In the genomic region with DNA sequence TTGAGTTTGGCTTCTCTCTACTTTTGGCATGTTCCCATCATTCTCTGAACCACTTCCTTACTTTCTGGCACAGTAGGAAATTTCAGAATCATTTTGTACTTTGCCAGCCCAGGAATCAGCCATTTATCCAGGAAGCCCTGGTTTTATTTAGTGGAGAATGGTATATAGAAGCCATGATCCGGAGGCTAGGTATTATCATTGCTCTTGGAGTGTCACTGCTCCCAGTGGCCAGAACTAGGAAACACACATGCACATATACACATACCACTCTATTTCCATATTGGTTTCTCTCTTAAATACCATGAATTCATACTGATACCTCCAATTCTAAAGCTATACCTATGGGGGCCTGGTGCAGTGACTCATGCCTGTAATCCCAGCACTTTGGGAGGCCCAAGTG, we compare ENCODE assay signal across 10 cellular contexts. TPM values are rescaled to one million over a fixed set of nuclear protein-coding genes. Genes with fewer than 3 reads are reported as not detected.
DNase-seq lines count a peak whose midpoint lies in the region; ATAC-seq and TF ChIP-seq lines count a peak whose summit lies in the region.
"Had no signal": no experiment of that assay in that cellular context is flagged by ENCODE, and none has a peak within 500 bp of the region (broad histone marks: within the 10 kb centered on the region; RNA-seq: fewer than 3 reads in every experiment).

No MANE protein-coding gene starts in this region.

- TF ChIP-seq POLR2A in testis (IDR thresholded peaks at IDR 0.05), result no peak

- DNase-seq in GM12865 (ENCODE audit: low read depth) (peak; percentile 53), NCI-H748 (lab: John Stamatoyannopoulos, UW; ENCODE audit: unreplicated experiment) (peak; percentile 4), fibroblast of pulmonary artery (ENCODE audit: low read depth) (peak; percentile 46), testis (no peak), NCI-H2107 treated with DMSO at 0.1 percent for 48 hours (lab: John Stamatoyannopoulos, UW; ENCODE audit: unreplicated experiment) (no peak), GF-D8 (lab: John Stamatoyannopoulos, UW) (no peak), NCI-H2196 treated with DMSO at 0.1 percent for 48 hours (lab: John Stamatoyannopoulos, UW; ENCODE audit: unreplicated experiment) (no peak)
- DNase-seq: T-cell had no signal

- H3K4me3 ChIP-seq in GM12865 (ENCODE audit: low read depth, low read length) (no peak overlapping the region), fibroblast of pulmonary artery (replicated peaks; ENCODE audit: low read depth, low read length) (no peak overlapping the region), testis (no peak overlapping the region)
- H3K4me3 ChIP-seq: lung had no signal

- intact Hi-C loops in testis (cut with DNase I; ENCODE audit: low total_unique reads), result no loop called here

- peak; percentile 50 for TF ChIP-seq CTCF in GM12865 (IDR thresholded peaks at IDR 0.05; ENCODE audit: insufficient read depth, low read depth, low read length, missing control alignments)
- TF ChIP-seq CTCF in fibroblast of pulmonary artery (IDR thresholded peaks at IDR 0.05; ENCODE audit: low read length, missing control alignments), result peak; percentile 54
- TF ChIP-seq CTCF in testis (IDR thresholded peaks at IDR 0.05), result peak in 1 of 3 experiments; percentile 27

- H3K9me3 ChIP-seq in testis, result no peaks in the 10 kb centered on the region

- 60 to 100% methylated on average over 1 of the region's 1 CpG for WGBS in testis, 2 donors

- no peaks in the 10 kb centered on the region for H3K4me1 ChIP-seq in testis

- no peaks in the 10 kb centered on the region for H3K36me3 ChIP-seq in testis (ENCODE audit: low read depth, missing control alignments)

- no peaks in the 10 kb centered on the region for H3K27me3 ChIP-seq in testis

- ATAC-seq in GM21717 (IDR thresholded peaks at IDR 0.05; ENCODE audit: unreplicated experiment), result peak; percentile 56

- H3K27ac ChIP-seq in testis, result no peak overlapping the region

RNA-seq across cellular contexts. Expression of gene SUFU, which starts 36.3 kb away (rescaled TPM):
- 10 to 100 TPM; 16.5 to 22.9 TPM for total RNA-seq in testis
- 28.4 TPM for polyA plus RNA-seq in testis (ENCODE audit: insufficient read depth, low read depth, low replicate concordance)

RNA-seq across cellular contexts. Expression of gene ACTR1A, which starts 37.5 kb away (rescaled TPM):
- total RNA-seq in testis, result 10 to 100 TPM; 97.6 to 97.7 TPM
- polyA plus RNA-seq in testis (ENCODE audit: insufficient read depth, low read depth, low replicate concordance), result 126 TPM

Comparison
In these comparisons a context has a peak if more than half of its experiments do, and no peak if none do; other contexts are left out.
1. DNase-seq: peak in GM12865 (single experiment), NCI-H748 (single experiment) and fibroblast of pulmonary artery (single experiment); none in testis (single experiment), NCI-H2107 treated with DMSO at 0.1 percent for 48 hours (single experiment), GF-D8 (single experiment) and NCI-H2196 treated with DMSO at 0.1 percent for 48 hours (single experiment).